In the genomic region with DNA sequence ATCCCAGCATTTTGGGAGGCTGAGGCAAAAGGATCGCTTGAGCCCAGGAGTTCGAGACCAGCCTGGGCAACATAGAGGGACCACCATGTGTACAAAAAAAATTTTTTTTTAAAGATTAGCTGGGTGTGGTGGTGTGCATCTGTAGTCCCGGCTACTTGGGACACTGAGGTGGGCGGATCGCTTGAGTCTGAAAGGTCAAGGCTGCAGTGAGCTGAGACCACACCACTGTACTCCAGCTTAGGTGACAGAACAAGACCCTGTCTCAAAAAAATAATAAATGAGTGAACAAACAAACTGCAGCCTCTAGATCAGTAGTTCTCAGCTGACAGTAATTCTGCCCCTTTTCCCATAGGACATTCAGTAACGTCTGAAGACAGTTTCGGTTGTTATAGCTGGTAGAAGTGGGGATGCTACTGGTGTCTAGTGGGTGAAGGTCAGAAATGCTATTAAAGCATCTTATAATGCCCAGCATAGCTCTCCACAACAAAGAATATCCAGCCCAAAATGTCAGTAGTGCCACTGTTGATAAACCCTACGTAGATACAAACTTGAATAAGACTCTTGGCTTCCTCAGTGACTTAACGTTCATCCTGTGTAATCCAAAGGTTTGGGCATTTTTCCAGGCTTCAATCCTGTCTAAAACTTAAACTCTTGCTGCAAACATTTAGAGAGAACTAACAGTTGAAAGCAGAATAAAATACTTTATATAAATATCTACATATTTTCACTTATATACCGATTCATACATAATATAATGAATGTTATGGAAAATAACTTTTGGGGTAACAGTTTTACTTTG, we compare ENCODE assay signal across 23 cellular contexts. TPM values are rescaled to one million over a fixed set of nuclear protein-coding genes. Genes with fewer than 3 reads are reported as not detected.
DNase-seq lines count a peak whose midpoint lies in the region; ATAC-seq and TF ChIP-seq lines count a peak whose summit lies in the region.
"Had no signal": no experiment of that assay in that cellular context is flagged by ENCODE, and none has a peak within 500 bp of the region (broad histone marks: within the 10 kb centered on the region; RNA-seq: fewer than 3 reads in every experiment).

No MANE protein-coding gene starts in this region.

- H3K36me3 Mint-ChIP-seq in MCF 10A (ENCODE audit: insufficient read depth, unreplicated experiment) (peaks cover 51% of the 10 kb centered on the region), endothelial cell (ENCODE audit: low read depth, unreplicated experiment) (peaks cover 9% of the 10 kb centered on the region), osteocyte (ENCODE audit: unreplicated experiment) (peaks cover 15% of the 10 kb centered on the region)
- peaks cover 1 to 22% of the 10 kb centered on the region in 2 donors for H3K36me3 Mint-ChIP-seq in stimulated activated naive B cell treated with anti-CD40 and anti-IgM and Interleukin-4, amounts not matched to agents 10 μg/mL and 1 μg/mL and 100 μg/mL, for 72 hours
- H3K36me3 Mint-ChIP-seq: natural killer cell had no signal

- no peak for ATAC-seq in stimulated activated naive B cell treated with anti-CD40 and anti-IgM and Interleukin-4, amounts not matched to agents 10 μg/mL and 1 μg/mL and 100 μg/mL, for 72 hours (replicated peaks)
- ATAC-seq: activated CD4-positive, alpha-beta T cell treated with anti-CD3 and anti-CD28 coated beads for 36 hours; left colon; natural killer cell had no signal

- H3K9ac ChIP-seq in mammary epithelial cell (ENCODE audit: insufficient read depth, low read length): no peak overlapping the region

- in situ Hi-C loops in mammary epithelial cell (cut with MboI; ENCODE audit: low sequenced_read_pairs in 2 of 2): no loop called here

- no peak overlapping the region for H3K27ac ChIP-seq in mammary epithelial cell (ENCODE audit: insufficient read depth, low read depth, low read length)
- peak overlapping the region; percentile 41; the same call in 1 of the 2 replicates for H3K27ac ChIP-seq in RWPE1
- H3K27ac ChIP-seq: adrenal gland had no signal

- H3K4me1 ChIP-seq in mammary epithelial cell (ENCODE audit: insufficient read depth, low read length): peaks cover 3% of the 10 kb centered on the region
- H3K4me1 ChIP-seq: adrenal gland had no signal

- H3K4me3 Mint-ChIP-seq in MCF 10A (ENCODE audit: unreplicated experiment) (no peak overlapping the region), endothelial cell (ENCODE audit: unreplicated experiment) (no peak overlapping the region), osteocyte (ENCODE audit: unreplicated experiment) (no peak overlapping the region)
- no peak overlapping the region for H3K4me3 Mint-ChIP-seq in stimulated activated naive B cell treated with anti-CD40 and anti-IgM and Interleukin-4, amounts not matched to agents 10 μg/mL and 1 μg/mL and 100 μg/mL, for 72 hours
- H3K4me3 Mint-ChIP-seq: activated CD4-positive, alpha-beta T cell treated with anti-CD3 and anti-CD28 coated beads for 36 hours; CD4-positive, alpha-beta T cell; mesothelial cell of epicardium; natural killer cell had no signal

- H3K27me3 ChIP-seq in mammary epithelial cell (ENCODE audit: insufficient read depth, low read length): no peaks in the 10 kb centered on the region
- H3K27me3 ChIP-seq: adrenal gland had no signal

- H3K27me3 Mint-ChIP-seq in MCF 10A (ENCODE audit: insufficient read depth, unreplicated experiment) (no peaks in the 10 kb centered on the region), endothelial cell (ENCODE audit: unreplicated experiment) (peaks cover 1% of the 10 kb centered on the region), osteocyte (ENCODE audit: unreplicated experiment) (no peaks in the 10 kb centered on the region)
- no peaks in the 10 kb centered on the region for H3K27me3 Mint-ChIP-seq in stimulated activated naive B cell treated with anti-CD40 and anti-IgM and Interleukin-4, amounts not matched to agents 10 μg/mL and 1 μg/mL and 100 μg/mL, for 72 hours
- H3K27me3 Mint-ChIP-seq: activated CD4-positive, alpha-beta T cell treated with anti-CD3 and anti-CD28 coated beads for 36 hours; CD4-positive, alpha-beta T cell had no signal

- POLR2A ChIA-PET in MCF 10A (lab: Yijun Ruan, JAX) (interaction anchor here (2.2 to 6.8 kb wide), 3 partner anchors 7 to 39 kb away, joined by 13 to 70 read pairs (median 61); a partner anchor contains a TSS), RWPE1 (lab: Yijun Ruan, JAX; ENCODE audit: low non-redundant PET) (no interaction called here)

- WGBS in mammary epithelial cell (ENCODE audit: low coverage, missing lambda C conversion rate): 89% methylated on average over 10 of the region's 10 CpGs

- peaks cover 80% of the 10 kb centered on the region for H3K79me2 ChIP-seq in mammary epithelial cell (ENCODE audit: insufficient read depth, low read length)

- no peaks in the 10 kb centered on the region for H3K9me3 ChIP-seq in mammary epithelial cell (replicated peaks; ENCODE audit: insufficient read depth, low read length)
- H3K9me3 ChIP-seq: adrenal gland had no signal

- H3K9me3 Mint-ChIP-seq in MCF 10A (ENCODE audit: unreplicated experiment) (peaks cover 8% of the 10 kb centered on the region), endothelial cell (ENCODE audit: unreplicated experiment) (no peaks in the 10 kb centered on the region), osteocyte (ENCODE audit: unreplicated experiment) (no peaks in the 10 kb centered on the region)
- no peaks in the 10 kb centered on the region for H3K9me3 Mint-ChIP-seq in stimulated activated naive B cell treated with anti-CD40 and anti-IgM and Interleukin-4, amounts not matched to agents 10 μg/mL and 1 μg/mL and 100 μg/mL, for 72 hours
- H3K9me3 Mint-ChIP-seq: CD4-positive, alpha-beta T cell; mesothelial cell of epicardium; natural killer cell had no signal

- no peak overlapping the region for H2AFZ ChIP-seq in mammary epithelial cell (ENCODE audit: low read depth, low read length)

- H3K27ac Mint-ChIP-seq in MCF 10A (ENCODE audit: low read depth, unreplicated experiment) (peak overlapping the region; percentile 100), endothelial cell (ENCODE audit: unreplicated experiment) (peak overlapping the region; percentile 67), osteocyte (ENCODE audit: unreplicated experiment) (peak overlapping the region; percentile 58)
- H3K27ac Mint-ChIP-seq in stimulated activated naive B cell treated with anti-CD40 and anti-IgM and Interleukin-4, amounts not matched to agents 10 μg/mL and 1 μg/mL and 100 μg/mL, for 72 hours: no peak overlapping the region
- H3K27ac Mint-ChIP-seq: activated CD4-positive, alpha-beta T cell treated with anti-CD3 and anti-CD28 coated beads for 36 hours; CD4-positive, alpha-beta T cell; mesothelial cell of epicardium; natural killer cell had no signal

- no peak overlapping the region for H3K4me3 ChIP-seq in mammary epithelial cell (replicated peaks in 1 of 3; ENCODE audit: insufficient read depth in 1 of 3, low read depth in 2 of 3, low read length in 3 of 3)
- H3K4me3 ChIP-seq: adrenal gland had no signal

- H3K36me3 ChIP-seq in mammary epithelial cell (ENCODE audit: insufficient read depth, low read length): peaks cover 52% of the 10 kb centered on the region
- H3K36me3 ChIP-seq: adrenal gland had no signal

- H3K4me1 Mint-ChIP-seq in MCF 10A (ENCODE audit: insufficient read depth, unreplicated experiment) (peaks cover 13% of the 10 kb centered on the region), endothelial cell (ENCODE audit: unreplicated experiment) (peaks cover 2% of the 10 kb centered on the region), osteocyte (ENCODE audit: unreplicated experiment) (peaks cover 54% of the 10 kb centered on the region)
- H3K4me1 Mint-ChIP-seq in stimulated activated naive B cell treated with anti-CD40 and anti-IgM and Interleukin-4, amounts not matched to agents 10 μg/mL and 1 μg/mL and 100 μg/mL, for 72 hours: peaks cover 0 to 1% of the 10 kb centered on the region in 2 donors
- H3K4me1 Mint-ChIP-seq: mesothelial cell of epicardium had no signal

- dilution Hi-C loops in mammary epithelial cell (cut with HindIII; ENCODE audit: low sequenced_read_pairs): loop anchor here (5.0 kb wide), 1 partner anchor 32 kb away; no protein-coding TSS in a partner anchor

- CTCF ChIA-PET in MCF 10A (lab: Yijun Ruan, JAX) (interaction anchor here (0.7 to 4.5 kb wide), 8 partner anchors 8 to 378 kb away, joined by 3 to 26 read pairs (median 4); a partner anchor contains a TSS), mammary epithelial cell (lab: Charles Lee; ENCODE audit: low non-redundant PET) (interaction anchor here (0.6 kb wide), 1 partner anchor 255 kb away, joined by 3 read pairs; no protein-coding TSS in a partner anchor), RWPE1 (lab: Yijun Ruan, JAX) (interaction anchor here (0.5 to 0.7 kb wide), 2 partner anchors 25 to 59 kb away, joined by 3 read pairs; no protein-coding TSS in a partner anchor)

- TF ChIP-seq CTCF in MCF 10A (IDR thresholded peaks at IDR 0.05; ENCODE audit: unreplicated experiment): no peak
- no peak for TF ChIP-seq CTCF in mammary epithelial cell (conservative IDR thresholded peaks at IDR 0.05 in 1 of 2, IDR thresholded peaks at IDR 0.05 in 1 of 2; ENCODE audit: extremely low read depth in 1 of 2, insufficient read depth in 1 of 2, low read depth in 1 of 2, low read length in 2 of 2)
- TF ChIP-seq CTCF in RWPE1 (conservative IDR thresholded peaks at IDR 0.05; ENCODE audit: low read depth): no peak
- TF ChIP-seq CTCF in endothelial cell (IDR thresholded peaks at IDR 0.05; ENCODE audit: unreplicated experiment): no peak
- TF ChIP-seq CTCF in osteocyte (IDR thresholded peaks at IDR 0.05): no peak

- intact Hi-C loops in MCF 10A (cut with micrococcal nuclease): loop anchor here (5.0 to 10.0 kb wide), 2 partner anchors 68 to 185 kb away; a partner anchor contains a TSS
- intact Hi-C loops in mammary epithelial cell (cut with micrococcal nuclease): no loop called here

- DNase-seq in MCF 10A (ENCODE audit: unreplicated experiment) (no peak), mammary epithelial cell (no peak), RWPE1 (ENCODE audit: low spot score) (no peak), endothelial cell (ENCODE audit: low spot score) (no peak), osteocyte (ENCODE audit: extremely low spot score, unreplicated experiment) (no peak), activated T-cell treated with anti-CD3 and anti-CD28 coated beads for 4 hours (no peak), Ammon's horn (ENCODE audit: low spot score) (no peak)
- no peak for DNase-seq in stimulated activated naive B cell treated with anti-CD40 and anti-IgM and Interleukin-4, amounts not matched to agents 10 μg/mL and 1 μg/mL and 100 μg/mL, for 72 hours
- DNase-seq: activated CD4-positive, alpha-beta T cell treated with anti-CD3 and anti-CD28 coated beads for 36 hours; activated gamma-delta T cell treated with Interleukin-2 at 50 U/mL for 16 hours; adrenal gland; CD4-positive, alpha-beta T cell; H7; head of caudate nucleus; left colon; natural killer cell; NCI-H1417; NCI-H2107; NCI-H510A treated with DMSO at 0.1 percent for 48 hours; stimulated activated CD4-positive, alpha-beta T cell treated with anti-CD3 and anti-CD28 coated beads, Interleukin-2, amount 100 ng/mL, for 24 hours; stimulated activated naive CD4-positive, alpha-beta T cell; SW 1271 had no signal

- BruUV-seq in MCF 10A (replicated peaks; lab: Mats Ljungman, UMichigan) (no TSS peak), mammary epithelial cell (replicated peaks; lab: Mats Ljungman, UMichigan) (no TSS peak)

- H3K4me2 ChIP-seq in mammary epithelial cell (ENCODE audit: insufficient read depth, low read depth, low read length): no peak overlapping the region

- no peaks in the 10 kb centered on the region for H4K20me1 ChIP-seq in mammary epithelial cell (ENCODE audit: insufficient read depth, low read length)

RNA-seq across cellular contexts. Expression of a gene that starts 10.6 kb away (rescaled TPM):
- total RNA-seq in MCF 10A (2022) (89.3 and 116 TPM in 2 replicates), mammary epithelial cell (10 to 100 TPM; 16.8 to 91.2 TPM), endothelial cell (ENCODE audit: unreplicated experiment) (69.4 TPM), osteocyte (59.2 and 68.8 TPM in 2 replicates)
- polyA plus RNA-seq in mammary epithelial cell: 35.7 TPM
- polyA minus RNA-seq in mammary epithelial cell: 11.1 TPM

RNA-seq across cellular contexts. Expression of a gene that starts 11.0 kb away (rescaled TPM):
- total RNA-seq in MCF 10A (2022) (22.6 and 29.0 TPM in 2 replicates), mammary epithelial cell (10 to 100 TPM; 21.2 to 35.3 TPM), endothelial cell (ENCODE audit: unreplicated experiment) (33.2 TPM), osteocyte (42.8 and 43.3 TPM in 2 replicates)
- polyA plus RNA-seq in mammary epithelial cell: 8.2 TPM
- 8.6 TPM for polyA minus RNA-seq in mammary epithelial cell

RNA-seq across cellular contexts. Expression of a gene that starts 39.6 kb away (rescaled TPM):
- total RNA-seq in MCF 10A (2022) (12.1 and 15.1 TPM in 2 replicates), mammary epithelial cell (10 to 100 TPM in 1 of 2 donors, 1 to 10 TPM in 1; 9.7 to 15.2 TPM), endothelial cell (ENCODE audit: unreplicated experiment) (12.8 TPM), osteocyte (36.0 and 40.3 TPM in 2 replicates)
- polyA plus RNA-seq in mammary epithelial cell: 4.9 TPM
- polyA minus RNA-seq in mammary epithelial cell: 19.1 TPM
